19 cellular contexts compared by ENCODE assay signal in the genomic region with DNA sequence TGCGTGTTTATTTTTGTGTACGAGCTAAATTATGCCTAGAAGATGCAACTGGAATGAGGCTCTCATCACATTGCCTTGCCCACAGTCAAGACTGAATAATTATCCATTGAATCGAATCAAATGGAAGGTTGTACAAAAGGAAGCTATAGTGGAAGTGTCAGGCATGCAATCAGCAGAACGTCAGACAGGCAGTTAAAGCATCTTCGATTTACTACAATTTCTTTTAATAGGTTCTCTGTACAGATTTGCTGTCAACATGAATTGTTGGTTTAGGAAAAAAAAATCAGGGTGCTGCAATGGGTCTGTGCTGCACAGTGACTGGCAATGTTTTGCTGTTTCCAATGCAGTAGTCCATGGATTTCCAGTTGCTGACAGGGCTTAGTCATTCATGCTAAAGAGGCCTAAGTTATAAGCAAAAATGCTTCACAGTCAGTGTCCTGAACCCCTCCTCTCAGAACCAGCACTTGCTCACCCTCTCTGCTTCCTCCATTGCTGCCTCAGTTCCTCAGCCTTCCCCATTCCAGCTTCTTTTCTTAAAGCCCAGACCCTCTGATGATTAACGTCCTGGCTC.
DNase-seq lines count a peak whose midpoint lies in the region; ATAC-seq and TF ChIP-seq lines count a peak whose summit lies in the region.
"Had no signal": no experiment of that assay in that cellular context is flagged by ENCODE, and none has a peak within 500 bp of the region (broad histone marks: within the 10 kb centered on the region; RNA-seq: fewer than 3 reads in every experiment).

No MANE protein-coding gene starts in this region.

- no peak for ATAC-seq in heart right ventricle
- ATAC-seq in aorta (ENCODE audit: low FRiP score), result no peak
- no peak for ATAC-seq in GM21576 (IDR thresholded peaks at IDR 0.05; ENCODE audit: unreplicated experiment)

- POLR2A ChIA-PET in GM10248 (lab: Yijun Ruan, JAX), result no interaction called here

- peak overlapping the region; percentile 70 for H3K27ac Mint-ChIP-seq in nephron progenitor cell
- H3K27ac Mint-ChIP-seq: immature natural killer cell; memory B cell; stimulated activated naive CD8-positive, alpha-beta T cell treated with anti-CD3 and anti-CD28 coated beads, Interleukin-15, Interleukin-2, amounts not matched to agents 100 ng/mL and 50 ng/mL, for 24 hours had no signal

- H3K4me3 ChIP-seq in left ventricle myocardium inferior (no peak overlapping the region), heart right ventricle (no peak overlapping the region), esophagus squamous epithelium (no peak overlapping the region), aorta (ENCODE audit: low read length in 2 of 2) (no peak overlapping the region)

- H3K27ac ChIP-seq in left ventricle myocardium inferior (replicated peaks) (peak overlapping the region; percentile 46), heart right ventricle (peak overlapping the region in 5 of 10 donors; percentile 17 to 54 (median 37)), esophagus squamous epithelium (peak overlapping the region in 3 of 4 donors; percentile 27 to 46 (median 45)), aorta (ENCODE audit: low read depth in 1 of 2, low read length in 2 of 2) (peak overlapping the region; percentile 4 to 90)
- H3K27ac ChIP-seq: HL-60, KMS-11 had no signal

- WGBS in heart right ventricle, 2 donors, result 71 to 81% methylated on average over 6 of the region's 6 CpGs
- WGBS in esophagus squamous epithelium, 2 donors, result 54 to 64% methylated on average over 6 of the region's 6 CpGs
- 37 to 39% methylated on average over 6 of the region's 6 CpGs for WGBS in aorta, 2 donors

- TF ChIP-seq POLR2A in esophagus squamous epithelium (IDR thresholded peaks at IDR 0.05), result no peak

- CTCF ChIA-PET in GM10248 (lab: Yijun Ruan, JAX), result no interaction called here

- peaks cover 50% of the 10 kb centered on the region for H3K4me1 Mint-ChIP-seq in nephron progenitor cell
- H3K4me1 Mint-ChIP-seq: CD8-positive, alpha-beta memory T cell; immature natural killer cell; memory B cell had no signal

- DNase-seq in left ventricle myocardium inferior, result no peak
- no peak for DNase-seq in heart right ventricle
- DNase-seq in esophagus squamous epithelium (lab: John Stamatoyannopoulos, UW), result no peak
- no peak for DNase-seq in nephron progenitor cell
- no peak for DNase-seq in aorta
- no peak for DNase-seq in GM10248 (ENCODE audit: extremely low spot score)
- DNase-seq in NCI-H2081 treated with DMSO at 0.1 percent for 48 hours (lab: John Stamatoyannopoulos, UW), result no peak
- DNase-seq: 8988T; activated CD4-positive, alpha-beta T cell treated with anti-CD3 and anti-CD28 coated beads, Interleukin-2, amount 50 U/mL, for 48 hours; CD8-positive, alpha-beta memory T cell; immature natural killer cell; NCI-H1417 treated with DMSO at 0.1 percent for 48 hours; NCI-H510A treated with DMSO at 0.1 percent for 48 hours; small intestine had no signal

- H3K36me3 Mint-ChIP-seq in nephron progenitor cell (ENCODE audit: low read depth), result no peaks in the 10 kb centered on the region
- H3K36me3 Mint-ChIP-seq: CD8-positive, alpha-beta memory T cell; immature natural killer cell; memory B cell had no signal

- H3K9me3 Mint-ChIP-seq in nephron progenitor cell, result peaks cover 2% of the 10 kb centered on the region
- H3K9me3 Mint-ChIP-seq: CD8-positive, alpha-beta memory T cell; immature natural killer cell; memory B cell; stimulated activated naive CD8-positive, alpha-beta T cell treated with anti-CD3 and anti-CD28 coated beads, Interleukin-15, Interleukin-2, amounts not matched to agents 100 ng/mL and 50 ng/mL, for 24 hours had no signal

- intact Hi-C loops in left ventricle myocardium inferior (cut with micrococcal nuclease), result no loop called here
- intact Hi-C loops in heart right ventricle (cut with DNase I), result no loop called here
- intact Hi-C loops in esophagus squamous epithelium (cut with DNase I), result no loop called here
- intact Hi-C loops in aorta (cut with DNase I), result no loop called here

- no peaks in the 10 kb centered on the region for H3K36me3 ChIP-seq in left ventricle myocardium inferior
- H3K36me3 ChIP-seq in heart right ventricle, result no peaks in the 10 kb centered on the region
- no peaks in the 10 kb centered on the region for H3K36me3 ChIP-seq in esophagus squamous epithelium
- H3K36me3 ChIP-seq in aorta (ENCODE audit: control insufficient read depth in 1 of 2, insufficient read depth in 2 of 2, low read length in 1 of 2), result no peaks in the 10 kb centered on the region

- no peak overlapping the region for H3K4me3 Mint-ChIP-seq in nephron progenitor cell
- H3K4me3 Mint-ChIP-seq: CD8-positive, alpha-beta memory T cell; immature natural killer cell; memory B cell; stimulated activated naive CD8-positive, alpha-beta T cell treated with anti-CD3 and anti-CD28 coated beads, Interleukin-15, Interleukin-2, amounts not matched to agents 100 ng/mL and 50 ng/mL, for 24 hours had no signal

- TF ChIP-seq CTCF in left ventricle myocardium inferior (IDR thresholded peaks at IDR 0.05; ENCODE audit: borderline replicate concordance), result no peak
- no peak for TF ChIP-seq CTCF in heart right ventricle (IDR thresholded peaks at IDR 0.05)
- no peak for TF ChIP-seq CTCF in esophagus squamous epithelium (IDR thresholded peaks at IDR 0.05)
- no peak for TF ChIP-seq CTCF in nephron progenitor cell (IDR thresholded peaks at IDR 0.05)
- no peak for TF ChIP-seq CTCF in GM10248 (IDR thresholded peaks at IDR 0.05; ENCODE audit: control extremely low read depth, extremely low read depth, low read depth, missing control alignments)

- no peaks in the 10 kb centered on the region for H3K9me3 ChIP-seq in left ventricle myocardium inferior (replicated peaks)
- no peaks in the 10 kb centered on the region for H3K9me3 ChIP-seq in heart right ventricle
- H3K9me3 ChIP-seq in esophagus squamous epithelium, result no peaks in the 10 kb centered on the region
- H3K9me3 ChIP-seq in aorta (ENCODE audit: control insufficient read depth, low read length), result no peaks in the 10 kb centered on the region

- no peaks in the 10 kb centered on the region for H3K27me3 Mint-ChIP-seq in nephron progenitor cell (ENCODE audit: low read depth, poor library complexity)
- H3K27me3 Mint-ChIP-seq: stimulated activated naive CD8-positive, alpha-beta T cell treated with anti-CD3 and anti-CD28 coated beads, Interleukin-15, Interleukin-2, amounts not matched to agents 100 ng/mL and 50 ng/mL, for 24 hours had no signal

- H3K4me1 ChIP-seq in left ventricle myocardium inferior, result peaks cover 97% of the 10 kb centered on the region
- peaks cover 12 to 93% (median 78%) of the 10 kb centered on the region in 9 donors for H3K4me1 ChIP-seq in heart right ventricle
- peaks cover 4 to 67% (median 12%) of the 10 kb centered on the region in 3 donors for H3K4me1 ChIP-seq in esophagus squamous epithelium
- peaks cover 6 to 29% of the 10 kb centered on the region in 2 donors for H3K4me1 ChIP-seq in aorta (ENCODE audit: control insufficient read depth in 1 of 2, insufficient read depth in 2 of 2, low read length in 2 of 2)

- H3K27me3 ChIP-seq in left ventricle myocardium inferior (ENCODE audit: low read depth), result no peaks in the 10 kb centered on the region
- H3K27me3 ChIP-seq in heart right ventricle, result no peaks in the 10 kb centered on the region
- no peaks in the 10 kb centered on the region for H3K27me3 ChIP-seq in esophagus squamous epithelium
- H3K27me3 ChIP-seq in aorta (ENCODE audit: control insufficient read depth in 1 of 2, insufficient read depth in 2 of 2, low read length in 1 of 2), result no peaks in the 10 kb centered on the region
